ENCODE assay signal across 8 cellular contexts in the genomic region with DNA sequence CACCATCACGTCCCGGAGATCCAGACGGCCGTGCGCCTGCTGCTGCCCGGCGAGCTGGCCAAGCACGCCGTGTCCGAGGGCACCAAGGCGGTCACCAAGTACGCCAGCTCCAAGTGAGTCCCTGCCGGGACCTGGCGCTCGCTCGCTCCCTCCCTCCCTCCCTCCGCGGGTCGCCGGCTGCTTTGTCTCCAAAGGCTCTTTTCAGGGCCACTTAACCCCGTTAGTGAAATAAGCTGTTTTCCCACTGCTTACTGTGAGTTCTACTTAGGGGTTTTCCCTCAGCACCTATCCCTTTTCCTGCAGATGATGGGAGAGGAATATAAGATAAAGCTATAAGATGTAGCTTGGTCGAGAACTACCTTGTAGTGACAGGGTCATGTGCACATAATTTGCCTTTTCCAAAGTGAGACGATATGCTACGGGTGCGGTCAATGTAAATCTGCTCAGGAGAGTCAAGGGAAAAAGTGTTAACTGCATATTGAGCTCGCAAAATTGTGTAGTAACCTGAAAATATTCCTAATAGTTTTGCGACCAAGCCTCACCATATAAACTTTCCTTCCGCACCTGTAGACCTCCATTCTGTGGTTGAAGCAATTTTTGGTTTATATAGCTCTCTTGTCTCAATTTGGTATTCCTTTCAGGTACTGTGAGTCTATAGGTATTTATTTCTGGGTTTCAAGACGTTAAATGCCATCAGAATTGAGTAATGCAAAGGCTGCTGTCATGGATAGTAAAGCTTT. TPM values are rescaled to one million over a fixed set of nuclear protein-coding genes. Genes with fewer than 3 reads are reported as not detected.
DNase-seq lines count a peak whose midpoint lies in the region; ATAC-seq and TF ChIP-seq lines count a peak whose summit lies in the region.

No MANE protein-coding gene starts in this region.

- H3F3A ChIP-seq in SK-N-SH (replicated peaks; ENCODE audit: insufficient read depth) (peaks cover 12% of the 10 kb centered on the region), smooth muscle cell (ENCODE audit: low read depth) (peaks cover 4% of the 10 kb centered on the region)

- H3K9me2 ChIP-seq in SK-N-SH: no peaks in the 10 kb centered on the region

- peaks cover 31% of the 10 kb centered on the region for H3K4me1 Mint-ChIP-seq in activated T-helper 17 cell treated with anti-CD3 and anti-CD28 coated beads, Interleukin-2, amount 50 U/mL, for 72 hours

- peak overlapping the region; percentile 66 to 73 for H3K4me3 ChIP-seq in SK-N-SH (ENCODE audit: low read depth in 2 of 2, low read length in 1 of 2)
- peak overlapping the region; percentile 93 for H3K4me3 ChIP-seq in iPS-11a (ENCODE audit: low read depth, low read length)
- peak overlapping the region; percentile 64 for H3K4me3 ChIP-seq in smooth muscle cell

- CTCF ChIA-PET in SK-N-SH (lab: Yijun Ruan, JAX): no interaction called here

- no peak for TF ChIP-seq RAD21 in SK-N-SH (IDR thresholded peaks at IDR 0.05; ENCODE audit: low read length)

- H3K27me3 ChIP-seq in SK-N-SH (ENCODE audit: insufficient read depth) (no peaks in the 10 kb centered on the region), smooth muscle cell (ENCODE audit: low read depth) (no peaks in the 10 kb centered on the region)

- H3K36me3 ChIP-seq in SK-N-SH (replicated peaks in 1 of 2; ENCODE audit: control insufficient read depth in 1 of 2, insufficient read depth in 2 of 2, low read length in 1 of 2): peaks cover 0 to 21% of the 10 kb centered on the region in 2 experiments
- H3K36me3 ChIP-seq in smooth muscle cell (ENCODE audit: low read depth): no peaks in the 10 kb centered on the region

- no peak for ATAC-seq in SK-N-SH treated with all-trans-retinoic acid at 6 μM for 48 hours
- ATAC-seq in activated T-helper 17 cell treated with anti-CD3 and anti-CD28 coated beads, Interleukin-2, amount 50 U/mL, for 72 hours (replicated peaks): no peak

- H3K9ac ChIP-seq in SK-N-SH (peak overlapping the region; percentile 91), smooth muscle cell (ENCODE audit: low read depth) (peak overlapping the region; percentile 77)

- no peak overlapping the region; the same call in 1 of the 2 replicates for H2AFZ ChIP-seq in SK-N-SH (ENCODE audit: low read depth)
- no peak overlapping the region for H2AFZ ChIP-seq in smooth muscle cell (ENCODE audit: low read depth)

- H3K27ac ChIP-seq in SK-N-SH (ENCODE audit: low read depth in 2 of 2, low read length in 1 of 2) (peak overlapping the region; percentile 59 to 87), smooth muscle cell (ENCODE audit: low read depth) (peak overlapping the region; percentile 68)

- peak overlapping the region; percentile 66 for H3K27ac Mint-ChIP-seq in activated T-helper 17 cell treated with anti-CD3 and anti-CD28 coated beads, Interleukin-2, amount 50 U/mL, for 72 hours

- H3K27me3 Mint-ChIP-seq in activated T-helper 17 cell treated with anti-CD3 and anti-CD28 coated beads, Interleukin-2, amount 50 U/mL, for 72 hours: no peaks in the 10 kb centered on the region

- H3K4me1 ChIP-seq in SK-N-SH (ENCODE audit: control insufficient read depth in 1 of 2, insufficient read depth in 2 of 2, low read depth in 1 of 2, low read length in 1 of 2) (peaks cover 5 to 30% of the 10 kb centered on the region in 2 experiments; a peak in 3 of 4 replicates), smooth muscle cell (ENCODE audit: low read depth) (peaks cover 35% of the 10 kb centered on the region)

- no peaks in the 10 kb centered on the region; the same call in 1 of the 2 replicates for H4K20me1 ChIP-seq in SK-N-SH (ENCODE audit: insufficient read depth)
- H4K20me1 ChIP-seq in smooth muscle cell (ENCODE audit: low read depth): peaks cover 49% of the 10 kb centered on the region

- no peak for TF ChIP-seq EP300 in SK-N-SH (IDR thresholded peaks at IDR 0.05; ENCODE audit: borderline replicate concordance in 1 of 2, low read depth in 1 of 2, low read length in 1 of 2)

- H3K4me2 ChIP-seq in SK-N-SH (peak overlapping the region; percentile 91), smooth muscle cell (peak overlapping the region; percentile 98)

- POLR2A ChIA-PET in SK-N-SH (lab: Yijun Ruan, JAX): interaction anchor here (0.7 to 1.6 kb wide), 2 partner anchors 43 to 195 kb away, joined by 3 to 23 read pairs; a partner anchor contains a TSS

- 0% methylated on average over 14 of the region's 29 CpGs for WGBS in SK-N-SH (ENCODE audit: low lambda C conversion rate)
- WGBS in smooth muscle cell (ENCODE audit: low lambda C conversion rate): 1% methylated on average over 10 of the region's 29 CpGs

- H3K9me3 Mint-ChIP-seq in activated T-helper 17 cell treated with anti-CD3 and anti-CD28 coated beads, Interleukin-2, amount 50 U/mL, for 72 hours: no peaks in the 10 kb centered on the region

- DNase-seq in SK-N-SH: no peak
- no peak for DNase-seq in smooth muscle cell (lab: John Stamatoyannopoulos, UW; ENCODE audit: unreplicated experiment)
- no peak for DNase-seq in activated gamma-delta T cell treated with Interleukin-2 at 50 U/mL for 16 hours
- DNase-seq in stimulated activated CD4-positive, alpha-beta T cell treated with anti-CD3 and anti-CD28 coated beads, Interleukin-15, amount 100 ng/mL, for 24 hours: no peak
- no peak for DNase-seq in NCI-H1436 (lab: John Stamatoyannopoulos, UW)

- peaks cover 28% of the 10 kb centered on the region for H3K36me3 Mint-ChIP-seq in activated T-helper 17 cell treated with anti-CD3 and anti-CD28 coated beads, Interleukin-2, amount 50 U/mL, for 72 hours (ENCODE audit: low read depth)

- H3K4me3 Mint-ChIP-seq in activated T-helper 17 cell treated with anti-CD3 and anti-CD28 coated beads, Interleukin-2, amount 50 U/mL, for 72 hours: peak overlapping the region; percentile 88

- TF ChIP-seq CTCF in SK-N-SH (IDR thresholded peaks at IDR 0.05): no peak
- no peak for TF ChIP-seq CTCF in smooth muscle cell (IDR thresholded peaks at IDR 0.05; ENCODE audit: borderline replicate concordance, insufficient read depth, poor library complexity, severe bottlenecking)

- H3K9me3 ChIP-seq in SK-N-SH (no peaks in the 10 kb centered on the region), smooth muscle cell (replicated peaks; ENCODE audit: low read depth) (no peaks in the 10 kb centered on the region)

- H3K79me2 ChIP-seq in SK-N-SH (ENCODE audit: insufficient read depth): peaks cover 52% of the 10 kb centered on the region
- peaks cover 52% of the 10 kb centered on the region for H3K79me2 ChIP-seq in smooth muscle cell (ENCODE audit: low read depth)

TF ChIP-seq in SK-N-SH, 30 proteins besides CTCF, POLR2A, EP300 and RAD21 (continues in another document):
- TF ChIP-seq NFIC (IDR thresholded peaks at IDR 0.05; ENCODE audit: borderline replicate concordance) (no peak), TEAD4 (IDR thresholded peaks at IDR 0.05; ENCODE audit: borderline replicate concordance, insufficient read depth) (no peak)
- TF ChIP-seq, protein P1, sequence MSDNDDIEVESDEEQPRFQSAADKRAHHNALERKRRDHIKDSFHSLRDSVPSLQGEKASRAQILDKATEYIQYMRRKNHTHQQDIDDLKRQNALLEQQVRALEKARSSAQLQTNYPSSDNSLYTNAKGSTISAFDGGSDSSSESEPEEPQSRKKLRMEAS (IDR thresholded peaks at IDR 0.05; ENCODE audit: low read depth): no peak

TF ChIP-seq in SK-N-SH treated with all-trans-retinoic acid at 6 μM for 48 hours, 23 proteins besides CTCF, POLR2A, EP300 and RAD21 (continues in another document):
- TF ChIP-seq GLIS3 (CRISPR knock-in tag; IDR thresholded peaks at IDR 0.05): no peak
- no peak for TF ChIP-seq SNAI2 (CRISPR knock-in tag; IDR thresholded peaks at IDR 0.05)
- no peak for TF ChIP-seq ZNF565 (CRISPR knock-in tag; conservative IDR thresholded peaks at IDR 0.05; ENCODE audit: low read depth)
- TF ChIP-seq, protein P2, sequence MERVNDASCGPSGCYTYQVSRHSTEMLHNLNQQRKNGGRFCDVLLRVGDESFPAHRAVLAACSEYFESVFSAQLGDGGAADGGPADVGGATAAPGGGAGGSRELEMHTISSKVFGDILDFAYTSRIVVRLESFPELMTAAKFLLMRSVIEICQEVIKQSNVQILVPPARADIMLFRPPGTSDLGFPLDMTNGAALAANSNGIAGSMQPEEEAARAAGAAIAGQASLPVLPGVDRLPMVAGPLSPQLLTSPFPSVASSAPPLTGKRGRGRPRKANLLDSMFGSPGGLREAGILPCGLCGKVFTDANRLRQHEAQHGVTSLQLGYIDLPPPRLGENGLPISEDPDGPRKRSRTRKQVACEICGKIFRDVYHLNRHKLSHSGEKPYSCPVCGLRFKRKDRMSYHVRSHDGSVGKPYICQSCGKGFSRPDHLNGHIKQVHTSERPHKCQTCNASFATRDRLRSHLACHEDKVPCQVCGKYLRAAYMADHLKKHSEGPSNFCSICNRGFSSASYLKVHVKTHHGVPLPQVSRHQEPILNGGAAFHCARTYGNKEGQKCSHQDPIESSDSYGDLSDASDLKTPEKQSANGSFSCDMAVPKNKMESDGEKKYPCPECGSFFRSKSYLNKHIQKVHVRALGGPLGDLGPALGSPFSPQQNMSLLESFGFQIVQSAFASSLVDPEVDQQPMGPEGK (CRISPR knock-in tag; IDR thresholded peaks at IDR 0.05; ENCODE audit: borderline replicate concordance): no peak
- no peak for TF ChIP-seq ISL1 (CRISPR knock-in tag; IDR thresholded peaks at IDR 0.05)
- TF ChIP-seq ZFP30 (CRISPR knock-in tag; IDR thresholded peaks at IDR 0.05): no peak
- TF ChIP-seq ZNF70 (CRISPR knock-in tag; IDR thresholded peaks at IDR 0.05): no peak
- no peak for TF ChIP-seq TOX (CRISPR knock-in tag; IDR thresholded peaks at IDR 0.05; ENCODE audit: borderline replicate concordance)
- no peak for TF ChIP-seq ESRRG (CRISPR knock-in tag; IDR thresholded peaks at IDR 0.05)
- no peak for TF ChIP-seq ZNF8 (CRISPR knock-in tag; IDR thresholded peaks at IDR 0.05)
- no peak for TF ChIP-seq ZC3H10 (CRISPR knock-in tag; IDR thresholded peaks at IDR 0.05)

RNA-seq across cellular contexts. Expression of gene BOLA1, which starts 55.9 kb away (rescaled TPM):
- 19.9 and 24.6 TPM in 2 replicates for polyA plus RNA-seq in SK-N-SH (2012; rRNA removed)
- polyA plus RNA-seq in SK-N-SH (2012; cell fraction: cytosol; rRNA removed): 15.0 and 19.3 TPM in 2 replicates
- polyA plus RNA-seq in SK-N-SH (2012; cell fraction: nucleus; rRNA removed): 25.0 and 36.1 TPM in 2 replicates
- total RNA-seq in activated T-helper 17 cell treated with anti-CD3 and anti-CD28 coated beads, Interleukin-2, amount 50 U/mL, for 72 hours: 10 to 100 TPM; 23.1 to 26.7 TPM
- total RNA-seq in smooth muscle cell: 14.3 and 21.3 TPM in 2 replicates
- polyA plus RNA-seq in smooth muscle cell: 25.7 and 27.4 TPM in 2 replicates
